Comparison of ENCODE assay signal across 1 cellular context in the genomic region with DNA sequence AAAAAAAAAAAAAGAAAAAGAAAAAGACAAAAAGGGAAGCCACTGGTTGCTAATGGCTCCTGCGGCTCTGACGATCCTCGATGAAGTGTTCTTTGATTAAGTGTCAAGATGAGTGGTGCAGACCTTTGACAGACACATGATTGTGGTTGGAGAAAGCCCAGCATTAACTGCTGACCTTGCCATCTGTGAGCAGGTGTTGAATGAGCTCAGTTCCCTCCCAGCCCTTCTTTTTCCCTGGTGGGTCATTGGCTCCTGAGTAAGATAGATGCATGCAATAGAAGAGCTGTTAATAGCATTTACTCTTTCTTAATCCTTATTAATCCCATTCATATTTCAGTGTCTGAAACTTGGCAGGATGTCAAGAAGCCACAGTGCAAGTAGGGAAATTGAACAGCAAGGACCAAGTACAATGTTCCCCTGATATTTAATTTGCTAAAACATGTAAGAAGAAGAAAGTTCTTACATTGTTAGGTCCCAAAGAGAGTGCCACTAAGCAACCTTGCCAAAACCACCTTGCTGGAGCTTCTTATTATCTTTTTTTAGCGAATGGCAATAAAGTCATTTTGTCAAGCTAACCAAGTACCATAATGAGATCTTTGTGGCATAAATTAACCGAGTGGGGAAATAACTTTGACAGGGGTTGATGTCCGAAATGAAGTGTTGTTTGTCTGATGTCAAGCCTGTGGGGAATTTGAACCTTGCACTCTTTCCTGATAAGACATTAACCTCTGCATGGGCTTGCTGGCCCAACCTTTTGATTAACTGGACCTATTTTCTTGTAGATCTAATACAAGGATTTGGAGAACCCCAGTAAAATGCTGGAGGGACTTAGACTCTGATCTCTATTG.
A peak's percentile ranks its signal among the peaks of the same experiment; 100 is the strongest.
TF ChIP-seq lines count a peak whose summit lies in the region.

No MANE protein-coding gene starts in this region.

TF ChIP-seq in HepG2, 621 proteins besides CTCF, POLR2A, EP300 and RAD21 (continued from another document and continues in another):
- TF ChIP-seq, protein P1, sequence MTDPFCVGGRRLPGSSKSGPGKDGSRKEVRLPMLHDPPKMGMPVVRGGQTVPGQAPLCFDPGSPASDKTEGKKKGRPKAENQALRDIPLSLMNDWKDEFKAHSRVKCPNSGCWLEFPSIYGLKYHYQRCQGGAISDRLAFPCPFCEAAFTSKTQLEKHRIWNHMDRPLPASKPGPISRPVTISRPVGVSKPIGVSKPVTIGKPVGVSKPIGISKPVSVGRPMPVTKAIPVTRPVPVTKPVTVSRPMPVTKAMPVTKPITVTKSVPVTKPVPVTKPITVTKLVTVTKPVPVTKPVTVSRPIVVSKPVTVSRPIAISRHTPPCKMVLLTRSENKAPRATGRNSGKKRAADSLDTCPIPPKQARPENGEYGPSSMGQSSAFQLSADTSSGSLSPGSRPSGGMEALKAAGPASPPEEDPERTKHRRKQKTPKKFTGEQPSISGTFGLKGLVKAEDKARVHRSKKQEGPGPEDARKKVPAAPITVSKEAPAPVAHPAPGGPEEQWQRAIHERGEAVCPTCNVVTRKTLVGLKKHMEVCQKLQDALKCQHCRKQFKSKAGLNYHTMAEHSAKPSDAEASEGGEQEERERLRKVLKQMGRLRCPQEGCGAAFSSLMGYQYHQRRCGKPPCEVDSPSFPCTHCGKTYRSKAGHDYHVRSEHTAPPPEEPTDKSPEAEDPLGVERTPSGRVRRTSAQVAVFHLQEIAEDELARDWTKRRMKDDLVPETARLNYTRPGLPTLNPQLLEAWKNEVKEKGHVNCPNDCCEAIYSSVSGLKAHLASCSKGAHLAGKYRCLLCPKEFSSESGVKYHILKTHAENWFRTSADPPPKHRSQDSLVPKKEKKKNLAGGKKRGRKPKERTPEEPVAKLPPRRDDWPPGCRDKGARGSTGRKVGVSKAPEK (CRISPR knock-in tag; IDR thresholded peaks at IDR 0.05; ENCODE audit: borderline replicate concordance): no peak
- peak; percentile 78 for TF ChIP-seq TEAD3 (CRISPR knock-in tag; optimal IDR thresholded peaks at IDR 0.05; ENCODE audit: borderline replicate concordance)
- no peak for TF ChIP-seq BRD4 (CRISPR knock-in tag; IDR thresholded peaks at IDR 0.05)
- TF ChIP-seq, protein P2, sequence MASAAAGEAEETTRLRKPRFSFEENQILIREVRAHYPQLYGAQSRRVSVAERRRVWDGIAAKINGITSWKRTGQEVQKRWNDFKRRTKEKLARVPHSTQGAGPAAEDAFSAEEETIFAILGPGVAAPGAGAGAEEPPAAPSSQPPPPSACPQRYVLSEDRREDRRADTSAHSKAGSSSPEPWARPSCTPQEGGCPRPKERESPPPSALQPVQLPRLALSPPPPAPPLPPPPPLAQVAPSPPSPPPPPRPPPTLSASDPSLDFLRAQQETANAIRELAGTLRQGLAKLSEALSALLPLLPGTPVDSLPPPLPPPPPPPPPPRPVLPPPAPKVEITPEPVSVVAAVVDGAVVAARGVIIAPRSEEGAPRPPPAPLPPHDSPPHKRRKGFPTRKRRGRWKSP (CRISPR knock-in tag; IDR thresholded peaks at IDR 0.05): no peak
- TF ChIP-seq CEBPZ (IDR thresholded peaks at IDR 0.05; ENCODE audit: low read length): no peak
- no peak for TF ChIP-seq ZNF180 (CRISPR knock-in tag; IDR thresholded peaks at IDR 0.05; ENCODE audit: borderline replicate concordance, low read depth)
- TF ChIP-seq NR2F6 (IDR thresholded peaks at IDR 0.05): 0 out of 2 replicates have a peak, but pooled peaks have one; percentile 25
- no peak for TF ChIP-seq NR2F6 (CRISPR knock-in tag; IDR thresholded peaks at IDR 0.05)
- TF ChIP-seq SALL1 (CRISPR knock-in tag; IDR thresholded peaks at IDR 0.05): peak; percentile 12; the same call in 1 of the 2 replicates
- no peak for TF ChIP-seq ZNF569 (CRISPR knock-in tag; IDR thresholded peaks at IDR 0.05; ENCODE audit: borderline replicate concordance)
- no peak for TF ChIP-seq SOX13 (IDR thresholded peaks at IDR 0.05)
- TF ChIP-seq SOX13 (CRISPR knock-in tag; conservative IDR thresholded peaks at IDR 0.05 in 1 of 2, IDR thresholded peaks at IDR 0.05 in 1 of 2): peak in 1 of 2 experiments; percentile 38; a peak in 1 of 4 replicates
- TF ChIP-seq ZNF605 (CRISPR knock-in tag; IDR thresholded peaks at IDR 0.05): no peak
- TF ChIP-seq SCMH1 (CRISPR knock-in tag; IDR thresholded peaks at IDR 0.05; ENCODE audit: borderline replicate concordance): no peak
- TF ChIP-seq, protein P3, sequence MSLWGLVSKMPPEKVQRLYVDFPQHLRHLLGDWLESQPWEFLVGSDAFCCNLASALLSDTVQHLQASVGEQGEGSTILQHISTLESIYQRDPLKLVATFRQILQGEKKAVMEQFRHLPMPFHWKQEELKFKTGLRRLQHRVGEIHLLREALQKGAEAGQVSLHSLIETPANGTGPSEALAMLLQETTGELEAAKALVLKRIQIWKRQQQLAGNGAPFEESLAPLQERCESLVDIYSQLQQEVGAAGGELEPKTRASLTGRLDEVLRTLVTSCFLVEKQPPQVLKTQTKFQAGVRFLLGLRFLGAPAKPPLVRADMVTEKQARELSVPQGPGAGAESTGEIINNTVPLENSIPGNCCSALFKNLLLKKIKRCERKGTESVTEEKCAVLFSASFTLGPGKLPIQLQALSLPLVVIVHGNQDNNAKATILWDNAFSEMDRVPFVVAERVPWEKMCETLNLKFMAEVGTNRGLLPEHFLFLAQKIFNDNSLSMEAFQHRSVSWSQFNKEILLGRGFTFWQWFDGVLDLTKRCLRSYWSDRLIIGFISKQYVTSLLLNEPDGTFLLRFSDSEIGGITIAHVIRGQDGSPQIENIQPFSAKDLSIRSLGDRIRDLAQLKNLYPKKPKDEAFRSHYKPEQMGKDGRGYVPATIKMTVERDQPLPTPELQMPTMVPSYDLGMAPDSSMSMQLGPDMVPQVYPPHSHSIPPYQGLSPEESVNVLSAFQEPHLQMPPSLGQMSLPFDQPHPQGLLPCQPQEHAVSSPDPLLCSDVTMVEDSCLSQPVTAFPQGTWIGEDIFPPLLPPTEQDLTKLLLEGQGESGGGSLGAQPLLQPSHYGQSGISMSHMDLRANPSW (CRISPR knock-in tag; IDR thresholded peaks at IDR 0.05; ENCODE audit: borderline replicate concordance): no peak
- TF ChIP-seq E2F1 (CRISPR knock-in tag; IDR thresholded peaks at IDR 0.05): no peak
- TF ChIP-seq RFX1 (IDR thresholded peaks at IDR 0.05): no peak
- no peak for TF ChIP-seq AGO1 (IDR thresholded peaks at IDR 0.05; ENCODE audit: low read depth, low read length, poor library complexity, severe bottlenecking)
- TF ChIP-seq SAP130 (CRISPR knock-in tag; IDR thresholded peaks at IDR 0.05; ENCODE audit: low read depth): peak; percentile 34; the same call in 1 of the 2 replicates
- TF ChIP-seq ZNF10 (CRISPR knock-in tag; IDR thresholded peaks at IDR 0.05; ENCODE audit: borderline replicate concordance, low read depth): no peak
- no peak for TF ChIP-seq ZNF784 (CRISPR knock-in tag; IDR thresholded peaks at IDR 0.05; ENCODE audit: borderline replicate concordance)
- TF ChIP-seq NONO (IDR thresholded peaks at IDR 0.05): no peak
- TF ChIP-seq NONO (CRISPR knock-in tag; conservative IDR thresholded peaks at IDR 0.05): no peak
- TF ChIP-seq MEIS2 (CRISPR knock-in tag; IDR thresholded peaks at IDR 0.05): peak; percentile 81
- no peak for TF ChIP-seq TRIM24 (CRISPR knock-in tag; IDR thresholded peaks at IDR 0.05)
- peak; percentile 82; the same call in 1 of the 2 replicates for TF ChIP-seq CHD4 (IDR thresholded peaks at IDR 0.05; ENCODE audit: borderline replicate concordance, low read length)
- TF ChIP-seq, protein P4, sequence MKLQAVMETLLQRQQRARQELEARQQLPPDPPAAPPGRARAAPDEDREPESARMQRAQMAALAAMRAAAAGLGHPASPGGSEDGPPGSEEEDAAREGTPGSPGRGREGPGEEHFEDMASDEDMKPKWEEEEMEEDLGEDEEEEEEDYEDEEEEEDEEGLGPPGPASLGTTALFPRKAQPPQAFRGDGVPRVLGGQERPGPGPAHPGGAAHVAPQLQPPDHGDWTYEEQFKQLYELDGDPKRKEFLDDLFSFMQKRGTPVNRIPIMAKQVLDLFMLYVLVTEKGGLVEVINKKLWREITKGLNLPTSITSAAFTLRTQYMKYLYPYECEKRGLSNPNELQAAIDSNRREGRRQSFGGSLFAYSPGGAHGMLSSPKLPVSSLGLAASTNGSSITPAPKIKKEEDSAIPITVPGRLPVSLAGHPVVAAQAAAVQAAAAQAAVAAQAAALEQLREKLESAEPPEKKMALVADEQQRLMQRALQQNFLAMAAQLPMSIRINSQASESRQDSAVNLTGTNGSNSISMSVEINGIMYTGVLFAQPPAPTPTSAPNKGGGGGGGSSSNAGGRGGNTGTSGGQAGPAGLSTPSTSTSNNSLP (IDR thresholded peaks at IDR 0.05; ENCODE audit: low read depth, low read length): peak; percentile 77; the same call in 1 of the 2 replicates
- no peak for TF ChIP-seq ZBTB46 (CRISPR knock-in tag; IDR thresholded peaks at IDR 0.05; ENCODE audit: borderline replicate concordance)
- no peak for TF ChIP-seq NR1H2 (CRISPR knock-in tag; IDR thresholded peaks at IDR 0.05; ENCODE audit: borderline replicate concordance, low read depth)
- 0 out of 2 replicates have a peak, but pooled peaks have one; percentile 36 for TF ChIP-seq TBX3 (IDR thresholded peaks at IDR 0.05; ENCODE audit: borderline replicate concordance)
- TF ChIP-seq ZNF749 (CRISPR knock-in tag; IDR thresholded peaks at IDR 0.05; ENCODE audit: borderline replicate concordance): no peak
- no peak for TF ChIP-seq BRF2 (CRISPR knock-in tag; IDR thresholded peaks at IDR 0.05)
- no peak for TF ChIP-seq NFIC (IDR thresholded peaks at IDR 0.05; ENCODE audit: low read length)
- no peak for TF ChIP-seq CSRNP2 (CRISPR knock-in tag; conservative IDR thresholded peaks at IDR 0.05; ENCODE audit: low read depth)
- TF ChIP-seq MED8 (CRISPR knock-in tag; IDR thresholded peaks at IDR 0.05; ENCODE audit: insufficient replicate concordance): no peak
- TF ChIP-seq ZMYM4 (CRISPR knock-in tag; IDR thresholded peaks at IDR 0.05): no peak
- TF ChIP-seq SRY (CRISPR knock-in tag; IDR thresholded peaks at IDR 0.05): no peak; the same call in 1 of the 2 replicates
- peak; percentile 67 for TF ChIP-seq FOXO1 (CRISPR knock-in tag; IDR thresholded peaks at IDR 0.05)
